ENCODE assay signal across 10 cellular contexts in genomic region chr2:230130668-230131364, GRCh38.
DNase-seq lines count a peak whose midpoint lies in the region; ATAC-seq and TF ChIP-seq lines count a peak whose summit lies in the region.
"Had no signal": no experiment of that assay in that cellular context is flagged by ENCODE, and none has a peak within 500 bp of the region (broad histone marks: within the 10 kb centered on the region; RNA-seq: fewer than 3 reads in every experiment).

No MANE protein-coding gene starts in this region.

- H3K36me3 ChIP-seq in duodenal mucosa (ENCODE audit: control insufficient read depth in 1 of 2, insufficient read depth in 2 of 2, low read length in 2 of 2) = no peaks in the 10 kb centered on the region
- no peaks in the 10 kb centered on the region for H3K36me3 ChIP-seq in lower lobe of right lung
- H3K36me3 ChIP-seq in upper lobe of right lung = no peaks in the 10 kb centered on the region

- H3K36me3 Mint-ChIP-seq in activated naive CD8-positive, alpha-beta T cell treated with anti-CD3 and anti-CD28 coated beads, Interleukin-2, amount 50 U/mL, for 24 hours (ENCODE audit: low read depth) = no peaks in the 10 kb centered on the region

- peaks cover 10 to 13% of the 10 kb centered on the region in 2 donors for H3K9me3 ChIP-seq in duodenal mucosa (ENCODE audit: control insufficient read depth in 1 of 2, low read length in 2 of 2)
- H3K9me3 ChIP-seq in lower lobe of right lung = peaks cover 10% of the 10 kb centered on the region
- H3K9me3 ChIP-seq in upper lobe of right lung = no peaks in the 10 kb centered on the region

- H3K4me3 ChIP-seq in duodenal mucosa (ENCODE audit: low read depth in 1 of 2, low read length in 2 of 2) = no peak overlapping the region
- no peak overlapping the region for H3K4me3 ChIP-seq in lower lobe of right lung
- no peak overlapping the region for H3K4me3 ChIP-seq in upper lobe of right lung

- TF ChIP-seq CTCF in lower lobe of right lung (IDR thresholded peaks at IDR 0.05) = no peak
- no peak for TF ChIP-seq CTCF in upper lobe of right lung (IDR thresholded peaks at IDR 0.05)

- H3K27ac ChIP-seq in duodenal mucosa (ENCODE audit: low read depth, low read length) (peak overlapping the region; percentile 28), lower lobe of right lung (peak overlapping the region; percentile 74), upper lobe of right lung (peak overlapping the region; percentile 78)

- no peak overlapping the region for H3K27ac Mint-ChIP-seq in activated naive CD8-positive, alpha-beta T cell treated with anti-CD3 and anti-CD28 coated beads, Interleukin-2, amount 50 U/mL, for 24 hours
- H3K27ac Mint-ChIP-seq: activated CD4-positive, alpha-beta T cell treated with anti-CD3 and anti-CD28 coated beads for 36 hours had no signal

- peak; percentile 73 to 74 for ATAC-seq in lower lobe of right lung
- peak; percentile 78 for ATAC-seq in upper lobe of right lung
- ATAC-seq in activated naive CD8-positive, alpha-beta T cell treated with anti-CD3 and anti-CD28 coated beads, Interleukin-2, amount 50 U/mL, for 24 hours = no peak
- ATAC-seq: activated CD4-positive, alpha-beta T cell treated with anti-CD3 and anti-CD28 coated beads for 36 hours had no signal

- H3K27me3 ChIP-seq in duodenal mucosa (ENCODE audit: control insufficient read depth in 1 of 2, insufficient read depth in 2 of 2, low read length in 2 of 2) = no peaks in the 10 kb centered on the region
- H3K27me3 ChIP-seq in lower lobe of right lung (ENCODE audit: low read depth) = no peaks in the 10 kb centered on the region
- no peaks in the 10 kb centered on the region for H3K27me3 ChIP-seq in upper lobe of right lung

- intact Hi-C loops in lower lobe of right lung (cut with DNase I) = no loop called here
- intact Hi-C loops in upper lobe of right lung (cut with DNase I) = no loop called here

- no peak overlapping the region for H3K9ac ChIP-seq in duodenal mucosa (ENCODE audit: low read depth in 1 of 2, low read length in 2 of 2)

- peaks cover 3% of the 10 kb centered on the region for H3K27me3 Mint-ChIP-seq in activated naive CD8-positive, alpha-beta T cell treated with anti-CD3 and anti-CD28 coated beads, Interleukin-2, amount 50 U/mL, for 24 hours

- DNase-seq in NCI-H510A treated with DMSO at 0.1 percent for 48 hours (lab: John Stamatoyannopoulos, UW) (peak; percentile 48), NCI-H510A (lab: John Stamatoyannopoulos, UW) (no peak), lower lobe of right lung (no peak), upper lobe of right lung (no peak), NCI-H2171 (lab: John Stamatoyannopoulos, UW) (no peak), HuH-7 (ENCODE audit: low spot score) (no peak)
- DNase-seq in activated naive CD8-positive, alpha-beta T cell treated with anti-CD3 and anti-CD28 coated beads, Interleukin-2, amount 50 U/mL, for 24 hours = no peak
- DNase-seq: activated CD4-positive, alpha-beta T cell treated with anti-CD3 and anti-CD28 coated beads for 36 hours; NCI-H345 had no signal

- H3K4me1 ChIP-seq in duodenal mucosa (ENCODE audit: control insufficient read depth in 1 of 2, insufficient read depth in 2 of 2, low read length in 2 of 2) (peaks cover 9 to 22% of the 10 kb centered on the region in 2 donors), lower lobe of right lung (peaks cover 28% of the 10 kb centered on the region), upper lobe of right lung (peaks cover 6% of the 10 kb centered on the region)

- no peaks in the 10 kb centered on the region for H3K9me3 Mint-ChIP-seq in activated naive CD8-positive, alpha-beta T cell treated with anti-CD3 and anti-CD28 coated beads, Interleukin-2, amount 50 U/mL, for 24 hours

- H3K4me3 Mint-ChIP-seq in activated naive CD8-positive, alpha-beta T cell treated with anti-CD3 and anti-CD28 coated beads, Interleukin-2, amount 50 U/mL, for 24 hours = no peak overlapping the region
- H3K4me3 Mint-ChIP-seq: activated CD4-positive, alpha-beta T cell treated with anti-CD3 and anti-CD28 coated beads for 36 hours had no signal

- H3K4me1 Mint-ChIP-seq in activated naive CD8-positive, alpha-beta T cell treated with anti-CD3 and anti-CD28 coated beads, Interleukin-2, amount 50 U/mL, for 24 hours = peaks cover 5% of the 10 kb centered on the region

Comparison
In these comparisons a context has a peak if more than half of its experiments do, and no peak if none do; other contexts are left out.
1. H3K27ac ChIP-seq: peak in every context shown above with its lines; median percentile 78 in upper lobe of right lung; 74 in lower lobe of right lung; 28 in duodenal mucosa.